In the genomic region with DNA sequence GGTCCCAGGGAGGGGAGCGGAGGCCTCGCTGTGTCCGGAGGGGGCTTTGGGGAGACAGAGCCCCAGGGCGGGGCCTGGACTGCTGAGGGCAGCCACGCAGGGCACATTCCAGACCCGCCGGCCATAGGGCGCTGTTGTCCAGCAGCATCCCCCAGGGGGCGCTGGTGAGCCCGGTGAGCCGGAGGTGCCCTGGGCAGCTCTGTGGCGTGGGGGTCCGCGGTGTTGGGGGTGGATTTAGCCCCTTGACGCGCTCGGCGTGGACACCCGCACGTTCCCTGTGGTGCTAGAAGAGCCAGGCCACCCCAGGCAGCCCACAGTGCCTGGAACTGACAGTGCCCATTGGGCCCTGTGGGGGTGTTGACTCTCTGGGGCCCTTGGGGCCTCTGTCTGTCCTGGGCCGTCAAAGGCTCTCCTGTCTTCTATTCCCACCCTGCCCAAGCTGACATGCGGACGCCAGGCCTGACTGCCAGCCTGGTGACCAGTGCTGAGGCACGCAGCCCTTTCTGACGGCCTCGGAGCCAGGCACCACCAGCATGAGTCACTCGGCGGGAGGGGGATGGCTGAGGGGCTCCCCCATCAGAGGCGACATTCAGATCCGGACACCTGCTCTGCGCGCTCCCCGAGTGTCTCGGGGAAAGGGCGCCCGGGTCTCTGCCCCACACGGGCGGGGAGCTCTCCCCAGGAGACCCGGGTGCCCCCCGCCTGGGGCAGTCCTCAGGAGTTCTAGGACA, we compare ENCODE assay signal across 8 cellular contexts. TPM values are rescaled to one million over a fixed set of nuclear protein-coding genes. Genes with fewer than 3 reads are reported as not detected.
A peak's percentile ranks its signal among the peaks of the same experiment; 100 is the strongest.
DNase-seq lines count a peak whose midpoint lies in the region; ATAC-seq and TF ChIP-seq lines count a peak whose summit lies in the region.

No MANE protein-coding gene starts in this region.

- POLR2A ChIA-PET in AG04449 (lab: Yijun Ruan, JAX) = interaction anchor here (1.4 kb wide), 1 partner anchor 234 kb away, joined by 3 read pairs; no protein-coding TSS in a partner anchor

- H3K27ac Mint-ChIP-seq in activated T-cell treated with anti-CD3 and anti-CD28 coated beads, Interleukin-2, amount 50 U/mL, for 72 hours = no peak overlapping the region

- H3K4me3 Mint-ChIP-seq in activated T-cell treated with anti-CD3 and anti-CD28 coated beads, Interleukin-2, amount 50 U/mL, for 72 hours = no peak overlapping the region

- peaks cover 6% of the 10 kb centered on the region for H3K27me3 Mint-ChIP-seq in activated T-cell treated with anti-CD3 and anti-CD28 coated beads, Interleukin-2, amount 50 U/mL, for 72 hours (ENCODE audit: low read depth)

- H3K4me1 ChIP-seq in psoas muscle = peaks cover 31% of the 10 kb centered on the region

- peak; percentile 82 for TF ChIP-seq CTCF in AG04449 (IDR thresholded peaks at IDR 0.05; ENCODE audit: insufficient read depth, low read length, missing control alignments)
- peak; percentile 71 for TF ChIP-seq CTCF in HFF-Myc (IDR thresholded peaks at IDR 0.05; ENCODE audit: low read depth, low read length, missing control alignments)
- peak; percentile 51 for TF ChIP-seq CTCF in psoas muscle (IDR thresholded peaks at IDR 0.05)

- peaks cover 0 to 2% of the 10 kb centered on the region in 2 donors for H3K36me3 Mint-ChIP-seq in activated T-cell treated with anti-CD3 and anti-CD28 coated beads, Interleukin-2, amount 50 U/mL, for 72 hours (ENCODE audit: insufficient read depth in 2 of 2)

- DNase-seq in AG04449 (ENCODE audit: low read depth, low spot score) = no peak
- DNase-seq in HFF-Myc (ENCODE audit: extremely low read depth, low read depth) = no peak
- peak; percentile 61 to 70 for DNase-seq in activated T-cell treated with anti-CD3 and anti-CD28 coated beads, Interleukin-2, amount 50 U/mL, for 72 hours
- peak; percentile 28 for DNase-seq in germinal center (ENCODE audit: low spot score)
- DNase-seq in psoas muscle = peak in 1 of 2 donors; percentile 75
- no peak for DNase-seq in DMS79 treated with DMSO at 0.1 percent for 48 hours (lab: John Stamatoyannopoulos, UW)
- DNase-seq in NCI-H526 treated with DMSO at 0.1 percent for 48 hours (lab: John Stamatoyannopoulos, UW) = no peak
- no peak for DNase-seq in NCI-H1092 treated with DMSO at 0.1 percent for 48 hours (lab: John Stamatoyannopoulos, UW)

- H3K36me3 ChIP-seq in psoas muscle (ENCODE audit: insufficient read depth in 1 of 2, low read depth in 1 of 2) = peaks cover 0 to 9% of the 10 kb centered on the region in 2 donors

- H3K9me3 ChIP-seq in psoas muscle = no peaks in the 10 kb centered on the region

- intact Hi-C loops in psoas muscle (cut with DNase I) = no loop called here

- H3K27me3 ChIP-seq in psoas muscle (ENCODE audit: insufficient read depth in 3 of 3, low read length in 2 of 3) = no peaks in the 10 kb centered on the region

- no peak overlapping the region for H3K27ac ChIP-seq in psoas muscle

- CTCF ChIA-PET in AG04449 (lab: Yijun Ruan, JAX) = interaction anchor here (0.8 to 7.0 kb wide), 6 partner anchors 11 to 234 kb away, joined by 3 to 138 read pairs (median 6); no protein-coding TSS in a partner anchor

- 59 to 63% (median 61%) methylated on average over 38 to 40 of the region's 40 CpGs for WGBS in psoas muscle, 3 donors

- peaks cover 11% of the 10 kb centered on the region for H3K4me1 Mint-ChIP-seq in activated T-cell treated with anti-CD3 and anti-CD28 coated beads, Interleukin-2, amount 50 U/mL, for 72 hours (ENCODE audit: low read depth)

- no peaks in the 10 kb centered on the region for H3K9me3 Mint-ChIP-seq in activated T-cell treated with anti-CD3 and anti-CD28 coated beads, Interleukin-2, amount 50 U/mL, for 72 hours

- H3K4me3 ChIP-seq in AG04449 (ENCODE audit: low read depth, low read length) = no peak overlapping the region
- H3K4me3 ChIP-seq in HFF-Myc (replicated peaks; ENCODE audit: low read depth, low read length) = no peak overlapping the region
- H3K4me3 ChIP-seq in psoas muscle = no peak overlapping the region

- peak; percentile 26 to 40 for ATAC-seq in activated T-cell treated with anti-CD3 and anti-CD28 coated beads, Interleukin-2, amount 50 U/mL, for 72 hours (replicated peaks in 1 of 2)
- peak; percentile 23 to 41 (median 40) for ATAC-seq in psoas muscle

RNA-seq across cellular contexts. Expression of a gene that starts 23.9 kb away (rescaled TPM):
- total RNA-seq in activated T-cell treated with anti-CD3 and anti-CD28 coated beads, Interleukin-2, amount 50 U/mL, for 72 hours = under 1 TPM; 0.29 to 0.32 TPM
- 10 to 100 TPM in 1 of 4 donors, 1 to 10 TPM in 3; 3.1 to 11.0 (median 5.3) TPM for total RNA-seq in psoas muscle
- polyA plus RNA-seq in psoas muscle = 1 to 10 TPM; 1.8 to 3.3 (median 2.0) TPM

RNA-seq across cellular contexts. Expression of a gene that starts 57.1 kb away (rescaled TPM):
- total RNA-seq in activated T-cell treated with anti-CD3 and anti-CD28 coated beads, Interleukin-2, amount 50 U/mL, for 72 hours = 10 to 100 TPM; 18.6 to 18.7 TPM
- total RNA-seq in psoas muscle = 1 to 10 TPM in 2 of 4 donors, under 1 TPM in 2; 0.48 to 2.4 (median 1.1) TPM
- polyA plus RNA-seq in psoas muscle = 1 to 10 TPM in 1 of 3 donors, under 1 TPM in 2; 0.43 to 1.5 (median 0.68) TPM

Comparison
In these comparisons a context has a peak if more than half of its experiments do, and no peak if none do; other contexts are left out.
1. DNase-seq: peak in activated T-cell treated with anti-CD3 and anti-CD28 coated beads, Interleukin-2, amount 50 U/mL, for 72 hours (2 of 2) and germinal center (single experiment); none in AG04449 (single experiment), HFF-Myc (single experiment), DMS79 treated with DMSO at 0.1 percent for 48 hours (single experiment), NCI-H526 treated with DMSO at 0.1 percent for 48 hours (single experiment) and NCI-H1092 treated with DMSO at 0.1 percent for 48 hours (single experiment).
2. RNA of a gene that starts 57.1 kb away (total RNA-seq): 18.6 to 18.7 TPM in activated T-cell treated with anti-CD3 and anti-CD28 coated beads, Interleukin-2, amount 50 U/mL, for 72 hours; 0.48 to 2.4 TPM in psoas muscle; every median in the first group is over 4 times any median in the second.
3. Peak in every context shown above with its lines, with median percentiles within 50 percentile points of each other: CTCF ChIP-seq.